ENCODE assay signal across 26 cellular contexts in genomic region chr18:62398291-62398690, GRCh38.
"Had no signal": no experiment of that assay in that cellular context is flagged by ENCODE, and none has a peak within 500 bp of the region (broad histone marks: within the 10 kb centered on the region; RNA-seq: fewer than 3 reads in every experiment).

No MANE protein-coding gene starts in this region.

- H3K27me3 Mint-ChIP-seq: activated CD4-positive, alpha-beta T cell treated with anti-CD3 and anti-CD28 coated beads, Interleukin-2, amount 10 ng/mL, durations not matched to agents 24 days and 14 days; activated CD8-positive, alpha-beta T cell treated with anti-CD3 and anti-CD28 coated beads for 36 hours; activated naive CD4-positive, alpha-beta T cell treated with anti-CD3 and anti-CD28 coated beads, Interleukin-2, amount 50 U/mL, for 24 hours had no signal

- H3K9me3 ChIP-seq: ascending aorta, breast epithelium had no signal

- H3K9me3 Mint-ChIP-seq: activated CD8-positive, alpha-beta T cell treated with anti-CD3 and anti-CD28 coated beads for 36 hours; activated naive CD4-positive, alpha-beta T cell treated with anti-CD3 and anti-CD28 coated beads for 36 hours; activated naive CD4-positive, alpha-beta T cell treated with anti-CD3 and anti-CD28 coated beads, Interleukin-2, amount 50 U/mL, for 24 hours; activated T-cell treated with anti-CD3 and anti-CD28 coated beads, Interleukin-2, amount 50 U/mL, for 4 hours; central memory CD8-positive, alpha-beta T cell; dendritic cell treated with granulocyte-macrophage colony-stimulating factor and Interleukin-4, amounts not matched to agents 40 ng/mL and 50 ng/mL, for 4 days had no signal

- FAIRE-seq: frontal cortex had no signal

- H3K27ac Mint-ChIP-seq: activated CD4-positive, alpha-beta T cell treated with anti-CD3 and anti-CD28 coated beads for 36 hours; activated CD4-positive, alpha-beta T cell treated with anti-CD3 and anti-CD28 coated beads, Interleukin-2, amount 10 ng/mL, durations not matched to agents 24 days and 14 days; activated CD8-positive, alpha-beta T cell treated with anti-CD3 and anti-CD28 coated beads for 36 hours; activated naive CD4-positive, alpha-beta T cell treated with anti-CD3 and anti-CD28 coated beads for 36 hours; activated naive CD4-positive, alpha-beta T cell treated with anti-CD3 and anti-CD28 coated beads, Interleukin-2, amount 50 U/mL, for 24 hours; activated naive CD8-positive, alpha-beta T cell treated with anti-CD3 and anti-CD28 coated beads, Interleukin-2, amount 10 ng/mL, durations not matched to agents 7 days and 5 days; activated T-helper 2 cell treated with anti-CD3 and anti-CD28 coated beads, Interferon-gamma antibody, Interleukin-2, Interleukin-4, amounts not matched to agents 10 μg/mL and 5 μg/mL and 100 μg/mL, durations not matched to agents 14 hours and 24 hours and 36 hours; brain; endodermal cell had no signal

- H3K4me1 ChIP-seq: ascending aorta, breast epithelium had no signal

- ATAC-seq: activated CD4-positive, alpha-beta T cell treated with anti-CD3 and anti-CD28 coated beads for 36 hours; activated CD8-positive, alpha-beta T cell treated with anti-CD3 and anti-CD28 coated beads for 36 hours; activated T-cell treated with anti-CD3 and anti-CD28 coated beads, Interleukin-2, amount 50 U/mL, for 4 hours; esophagus mucosa had no signal

- H3K27ac ChIP-seq: ascending aorta, breast epithelium, coronary artery, dorsolateral prefrontal cortex had no signal

- H3K4me3 ChIP-seq: ascending aorta, breast epithelium, coronary artery, dorsolateral prefrontal cortex had no signal

- H3K4me1 Mint-ChIP-seq: activated naive CD4-positive, alpha-beta T cell treated with anti-CD3 and anti-CD28 coated beads, Interleukin-2, amount 50 U/mL, for 24 hours; brain; central memory CD8-positive, alpha-beta T cell had no signal

- H3K4me3 Mint-ChIP-seq: activated CD4-positive, alpha-beta T cell treated with anti-CD3 and anti-CD28 coated beads for 36 hours; activated CD4-positive, alpha-beta T cell treated with anti-CD3 and anti-CD28 coated beads, Interleukin-2, amount 10 ng/mL, durations not matched to agents 24 days and 14 days; activated CD8-positive, alpha-beta T cell treated with anti-CD3 and anti-CD28 coated beads for 36 hours; activated naive CD4-positive, alpha-beta T cell treated with anti-CD3 and anti-CD28 coated beads for 36 hours; activated naive CD4-positive, alpha-beta T cell treated with anti-CD3 and anti-CD28 coated beads, Interleukin-2, amount 50 U/mL, for 24 hours; activated naive CD8-positive, alpha-beta T cell treated with anti-CD3 and anti-CD28 coated beads, Interleukin-2, amount 10 ng/mL, durations not matched to agents 7 days and 5 days; activated T-cell treated with anti-CD3 and anti-CD28 coated beads, Interleukin-2, amount 50 U/mL, for 4 hours; brain; central memory CD8-positive, alpha-beta T cell; dendritic cell treated with granulocyte-macrophage colony-stimulating factor and Interleukin-4, amounts not matched to agents 40 ng/mL and 50 ng/mL, for 4 days; endodermal cell had no signal

- H3K27me3 ChIP-seq: ascending aorta, breast epithelium, dorsolateral prefrontal cortex had no signal

- H3K36me3 ChIP-seq: ascending aorta, breast epithelium had no signal

- H3K36me3 Mint-ChIP-seq: activated naive CD4-positive, alpha-beta T cell treated with anti-CD3 and anti-CD28 coated beads, Interleukin-2, amount 50 U/mL, for 24 hours; activated naive CD8-positive, alpha-beta T cell treated with anti-CD3 and anti-CD28 coated beads, Interleukin-2, amount 10 ng/mL, durations not matched to agents 7 days and 5 days; brain had no signal

- DNase-seq: activated CD4-positive, alpha-beta T cell treated with anti-CD3 and anti-CD28 coated beads for 36 hours; activated CD4-positive, alpha-beta T cell treated with anti-CD3 and anti-CD28 coated beads, Interleukin-2, amount 10 ng/mL, durations not matched to agents 24 days and 14 days; activated CD4-positive, CD25-positive, alpha-beta regulatory T cell; activated CD4-positive, CD25-positive, alpha-beta regulatory T cell treated with anti-CD3 and anti-CD28 coated beads, Interleukin-2, amount 50 U/mL, for 72 hours; activated CD8-positive, alpha-beta memory T cell treated with anti-CD3 and anti-CD28 coated beads for 24 hours; activated CD8-positive, alpha-beta T cell treated with anti-CD3 and anti-CD28 coated beads for 36 hours; activated effector memory CD4-positive, alpha-beta T cell treated with anti-CD3 and anti-CD28 coated beads, Interleukin-2, amount 50 U/mL, for 16 hours; activated naive CD4-positive, alpha-beta T cell treated with anti-CD3 and anti-CD28 coated beads for 36 hours; activated naive CD8-positive, alpha-beta T cell treated with anti-CD3 and anti-CD28 coated beads, Interleukin-2, amount 10 ng/mL, durations not matched to agents 7 days and 5 days; activated T-cell treated with anti-CD3 and anti-CD28 coated beads, Interleukin-2, amount 50 U/mL, for 4 hours; dorsolateral prefrontal cortex; effector memory CD4-positive, alpha-beta T cell; endodermal cell; foreskin fibroblast; head of caudate nucleus; T-helper 2 cell had no signal
